1 cellular context compared by ENCODE assay signal in genomic region chr10:72322280-72323058, GRCh38.
TF ChIP-seq lines count a peak whose summit lies in the region.

No MANE protein-coding gene starts in this region.

TF ChIP-seq in endothelial cell of umbilical vein, 7 proteins besides CTCF, POLR2A, EP300 and RAD21:
- TF ChIP-seq POLR2AphosphoS5 (IDR thresholded peaks at IDR 0.05; ENCODE audit: insufficient read depth, low read depth, low read length) (no peak), MAX (IDR thresholded peaks at IDR 0.05; ENCODE audit: insufficient read depth, insufficient read length) (no peak)
